In the genomic region with DNA sequence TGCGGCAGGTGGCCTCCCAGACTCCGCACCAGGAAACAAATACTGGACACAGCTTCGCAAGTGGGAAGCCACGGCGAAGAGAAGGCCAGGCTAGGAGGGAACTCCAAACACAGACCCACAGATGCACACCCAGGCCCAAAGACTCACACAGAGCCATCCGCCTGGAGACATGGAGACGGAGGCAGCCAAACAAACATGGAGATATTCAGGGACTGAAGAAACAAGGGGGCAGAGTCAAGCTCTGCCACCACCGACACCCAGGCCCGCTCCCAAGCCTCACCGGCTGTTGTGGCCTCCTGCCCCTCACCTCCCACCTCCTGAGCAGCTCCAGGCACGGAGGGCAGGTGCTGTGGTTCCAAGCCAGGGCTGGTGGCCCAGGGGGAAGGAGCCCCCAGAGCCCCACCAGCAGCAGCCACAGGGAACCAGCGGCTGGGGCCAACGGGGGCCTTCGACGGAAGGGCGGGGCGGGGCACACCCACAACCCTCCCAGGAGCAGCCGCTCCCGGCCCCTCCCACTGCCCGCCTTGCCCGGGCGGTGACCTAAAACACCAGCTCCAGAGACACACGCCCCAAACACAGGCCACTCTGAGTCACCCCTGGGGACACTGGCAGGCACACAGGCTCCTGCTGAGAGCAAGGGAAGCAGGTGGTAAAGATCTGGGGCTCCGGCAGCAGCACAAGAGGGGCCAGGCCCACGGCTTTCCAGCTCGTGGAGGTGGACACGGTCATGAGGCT, we compare ENCODE assay signal across 10 cellular contexts. TPM values are rescaled to one million over a fixed set of nuclear protein-coding genes. Genes with fewer than 3 reads are reported as not detected.
DNase-seq lines count a peak whose midpoint lies in the region; ATAC-seq, FAIRE-seq and TF ChIP-seq lines count a peak whose summit lies in the region.
"Had no signal": no experiment of that assay in that cellular context is flagged by ENCODE, and none has a peak within 500 bp of the region (broad histone marks: within the 10 kb centered on the region; RNA-seq: fewer than 3 reads in every experiment).

No MANE protein-coding gene starts in this region.

- peaks cover 2% of the 10 kb centered on the region for H3K36me3 Mint-ChIP-seq in activated naive CD8-positive, alpha-beta T cell treated with anti-CD3 and anti-CD28 coated beads, Interleukin-2, amount 50 U/mL, for 24 hours (ENCODE audit: low read depth)
- no peaks in the 10 kb centered on the region for H3K36me3 Mint-ChIP-seq in activated naive CD8-positive, alpha-beta T cell treated with anti-CD3 and anti-CD28 coated beads for 36 hours
- H3K36me3 Mint-ChIP-seq in endothelial cell (ENCODE audit: low read depth, unreplicated experiment), result peaks cover 20% of the 10 kb centered on the region

- H3K4me3 ChIP-seq in small intestine (ENCODE audit: low read depth in 1 of 2, low read length in 2 of 2), result no peak overlapping the region
- H3K4me3 ChIP-seq: skin epidermis had no signal

- H3K4me1 ChIP-seq in small intestine (ENCODE audit: control insufficient read depth in 2 of 2, insufficient read depth in 1 of 2, low read depth in 1 of 2, low read length in 1 of 2), result no peaks in the 10 kb centered on the region

- H3K27ac Mint-ChIP-seq in activated naive CD8-positive, alpha-beta T cell treated with anti-CD3 and anti-CD28 coated beads, Interleukin-2, amount 50 U/mL, for 24 hours, result peak overlapping the region; percentile 39
- no peak overlapping the region for H3K27ac Mint-ChIP-seq in activated naive CD8-positive, alpha-beta T cell treated with anti-CD3 and anti-CD28 coated beads for 36 hours
- H3K27ac Mint-ChIP-seq in endothelial cell (ENCODE audit: unreplicated experiment), result no peak overlapping the region

- peaks cover 2% of the 10 kb centered on the region for H3K4me1 Mint-ChIP-seq in activated naive CD8-positive, alpha-beta T cell treated with anti-CD3 and anti-CD28 coated beads, Interleukin-2, amount 50 U/mL, for 24 hours
- H3K4me1 Mint-ChIP-seq in activated naive CD8-positive, alpha-beta T cell treated with anti-CD3 and anti-CD28 coated beads for 36 hours, result no peaks in the 10 kb centered on the region
- peaks cover 19% of the 10 kb centered on the region for H3K4me1 Mint-ChIP-seq in endothelial cell (ENCODE audit: unreplicated experiment)

- H3K27me3 Mint-ChIP-seq in activated naive CD8-positive, alpha-beta T cell treated with anti-CD3 and anti-CD28 coated beads, Interleukin-2, amount 50 U/mL, for 24 hours, result no peaks in the 10 kb centered on the region
- H3K27me3 Mint-ChIP-seq in activated naive CD8-positive, alpha-beta T cell treated with anti-CD3 and anti-CD28 coated beads for 36 hours, result no peaks in the 10 kb centered on the region
- peaks cover 10% of the 10 kb centered on the region for H3K27me3 Mint-ChIP-seq in endothelial cell (ENCODE audit: unreplicated experiment)

- H3K27ac ChIP-seq in small intestine (ENCODE audit: low read depth in 1 of 2, low read length in 1 of 2), result peak overlapping the region in 1 of 2 donors; percentile 21
- H3K27ac ChIP-seq: C4-2B had no signal

- ATAC-seq in activated naive CD8-positive, alpha-beta T cell treated with anti-CD3 and anti-CD28 coated beads, Interleukin-2, amount 50 U/mL, for 24 hours, result peak; percentile 25
- ATAC-seq in GM19463 (IDR thresholded peaks at IDR 0.05; ENCODE audit: unreplicated experiment), result no peak

- DNase-seq in activated naive CD8-positive, alpha-beta T cell treated with anti-CD3 and anti-CD28 coated beads, Interleukin-2, amount 50 U/mL, for 24 hours, result no peak
- no peak for DNase-seq in activated naive CD8-positive, alpha-beta T cell treated with anti-CD3 and anti-CD28 coated beads for 36 hours
- DNase-seq in RCC 7860 (ENCODE audit: low spot score), result peak; percentile 7
- no peak for DNase-seq in endothelial cell (ENCODE audit: low spot score)
- peak; percentile 92 for DNase-seq in small intestine
- no peak for DNase-seq in cortex of kidney (lab: John Stamatoyannopoulos, UW)
- DNase-seq in HuH-7 (ENCODE audit: low spot score), result no peak

- WGBS in small intestine, 3 donors, result 55 to 67% (median 66%) methylated on average over 20 to 27 of the region's 27 CpGs

- FAIRE-seq in RCC 7860 (lab: Jason Lieb, UNC), result no peak
- FAIRE-seq in small intestine (lab: Jason Lieb, UNC), result no peak

- H3K4me3 Mint-ChIP-seq in activated naive CD8-positive, alpha-beta T cell treated with anti-CD3 and anti-CD28 coated beads, Interleukin-2, amount 50 U/mL, for 24 hours, result no peak overlapping the region
- no peak overlapping the region for H3K4me3 Mint-ChIP-seq in activated naive CD8-positive, alpha-beta T cell treated with anti-CD3 and anti-CD28 coated beads for 36 hours
- peak overlapping the region; percentile 59 for H3K4me3 Mint-ChIP-seq in endothelial cell (ENCODE audit: unreplicated experiment)

- TF ChIP-seq CTCF in endothelial cell (IDR thresholded peaks at IDR 0.05; ENCODE audit: unreplicated experiment), result no peak

- no peaks in the 10 kb centered on the region for H3K9me3 ChIP-seq in small intestine (ENCODE audit: control insufficient read depth, low read depth)

- no peaks in the 10 kb centered on the region for H3K9me3 Mint-ChIP-seq in activated naive CD8-positive, alpha-beta T cell treated with anti-CD3 and anti-CD28 coated beads, Interleukin-2, amount 50 U/mL, for 24 hours
- no peaks in the 10 kb centered on the region for H3K9me3 Mint-ChIP-seq in activated naive CD8-positive, alpha-beta T cell treated with anti-CD3 and anti-CD28 coated beads for 36 hours
- no peaks in the 10 kb centered on the region for H3K9me3 Mint-ChIP-seq in endothelial cell (ENCODE audit: unreplicated experiment)

- H3K36me3 ChIP-seq in small intestine (ENCODE audit: control insufficient read depth in 2 of 2, insufficient read depth in 2 of 2, low read length in 2 of 2), result no peaks in the 10 kb centered on the region

- no peaks in the 10 kb centered on the region for H3K27me3 ChIP-seq in small intestine (ENCODE audit: control insufficient read depth in 2 of 2, insufficient read depth in 2 of 2, low read length in 2 of 2)

RNA-seq across cellular contexts. Expression of gene TNK2, which starts 31.9 kb away (rescaled TPM):
- total RNA-seq in activated naive CD8-positive, alpha-beta T cell treated with anti-CD3 and anti-CD28 coated beads for 36 hours, result 10 to 100 TPM; 34.6 to 35.1 TPM
- total RNA-seq in endothelial cell (ENCODE audit: unreplicated experiment), result 135 TPM
- 10 to 100 TPM in 2 of 3 donors, 1 to 10 TPM in 1; 6.7 to 17.8 (median 14.6) TPM for polyA plus RNA-seq in small intestine

Comparison
In these comparisons a context has a peak if more than half of its experiments do, and no peak if none do; other contexts are left out.
1. DNase-seq: peak in RCC 7860 (single experiment) and small intestine (single experiment); none in activated naive CD8-positive, alpha-beta T cell treated with anti-CD3 and anti-CD28 coated beads, Interleukin-2, amount 50 U/mL, for 24 hours (single experiment), activated naive CD8-positive, alpha-beta T cell treated with anti-CD3 and anti-CD28 coated beads for 36 hours (single experiment), endothelial cell (single experiment), cortex of kidney (single experiment) and HuH-7 (single experiment).